Comparison of ENCODE assay signal across 2 cellular contexts in the genomic region with DNA sequence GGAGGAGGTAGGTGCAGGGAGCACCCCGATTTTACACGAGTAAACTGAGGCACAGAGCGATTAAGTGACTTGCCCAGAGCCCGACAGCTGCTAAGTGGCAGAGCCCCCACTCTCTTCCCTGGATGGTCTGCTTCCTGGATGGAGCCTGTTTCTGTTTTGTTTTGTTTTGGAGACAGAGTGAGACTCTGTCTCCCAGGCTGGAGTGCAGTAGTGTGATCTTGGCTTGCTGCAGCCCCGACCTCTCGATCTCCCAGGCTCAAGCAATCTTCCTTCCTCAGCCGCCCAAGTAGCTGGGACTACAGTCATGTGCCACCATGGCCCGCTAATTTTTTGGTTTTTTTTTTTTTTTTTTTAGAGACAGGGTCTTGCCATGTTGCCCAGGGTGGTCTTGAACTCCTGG.
A peak's percentile ranks its signal among the peaks of the same experiment; 100 is the strongest.
TF ChIP-seq lines count a peak whose summit lies in the region.

No MANE protein-coding gene starts in this region.

TF ChIP-seq in HEK293, 187 proteins besides CTCF, POLR2A, EP300 and RAD21:
- TF ChIP-seq, protein P1, sequence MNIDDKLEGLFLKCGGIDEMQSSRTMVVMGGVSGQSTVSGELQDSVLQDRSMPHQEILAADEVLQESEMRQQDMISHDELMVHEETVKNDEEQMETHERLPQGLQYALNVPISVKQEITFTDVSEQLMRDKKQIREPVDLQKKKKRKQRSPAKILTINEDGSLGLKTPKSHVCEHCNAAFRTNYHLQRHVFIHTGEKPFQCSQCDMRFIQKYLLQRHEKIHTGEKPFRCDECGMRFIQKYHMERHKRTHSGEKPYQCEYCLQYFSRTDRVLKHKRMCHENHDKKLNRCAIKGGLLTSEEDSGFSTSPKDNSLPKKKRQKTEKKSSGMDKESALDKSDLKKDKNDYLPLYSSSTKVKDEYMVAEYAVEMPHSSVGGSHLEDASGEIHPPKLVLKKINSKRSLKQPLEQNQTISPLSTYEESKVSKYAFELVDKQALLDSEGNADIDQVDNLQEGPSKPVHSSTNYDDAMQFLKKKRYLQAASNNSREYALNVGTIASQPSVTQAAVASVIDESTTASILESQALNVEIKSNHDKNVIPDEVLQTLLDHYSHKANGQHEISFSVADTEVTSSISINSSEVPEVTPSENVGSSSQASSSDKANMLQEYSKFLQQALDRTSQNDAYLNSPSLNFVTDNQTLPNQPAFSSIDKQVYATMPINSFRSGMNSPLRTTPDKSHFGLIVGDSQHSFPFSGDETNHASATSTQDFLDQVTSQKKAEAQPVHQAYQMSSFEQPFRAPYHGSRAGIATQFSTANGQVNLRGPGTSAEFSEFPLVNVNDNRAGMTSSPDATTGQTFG (tag by site-specific recombination; IDR thresholded peaks at IDR 0.05; ENCODE audit: borderline replicate concordance): no peak
- TF ChIP-seq ZNF169 (tag by site-specific recombination; IDR thresholded peaks at IDR 0.05) (no peak), ZNF560 (tag by site-specific recombination; IDR thresholded peaks at IDR 0.05; ENCODE audit: borderline replicate concordance) (no peak), MYNN (tag by site-specific recombination; IDR thresholded peaks at IDR 0.05; ENCODE audit: borderline replicate concordance) (no peak), ZFP41 (tag by site-specific recombination; IDR thresholded peaks at IDR 0.05; ENCODE audit: borderline replicate concordance) (no peak), WT1 (tag by site-specific recombination; IDR thresholded peaks at IDR 0.05) (no peak), ZNF510 (tag by site-specific recombination; IDR thresholded peaks at IDR 0.05; ENCODE audit: insufficient replicate concordance) (no peak), KLF8 (tag by site-specific recombination; IDR thresholded peaks at IDR 0.05) (no peak), ZBTB17 (tag by site-specific recombination; IDR thresholded peaks at IDR 0.05) (0 out of 2 replicates have a peak, but pooled peaks have one; percentile 27), ZNF521 (tag by site-specific recombination; IDR thresholded peaks at IDR 0.05) (no peak), ZNF792 (tag by site-specific recombination; IDR thresholded peaks at IDR 0.05) (no peak)
- TF ChIP-seq, protein P2, sequence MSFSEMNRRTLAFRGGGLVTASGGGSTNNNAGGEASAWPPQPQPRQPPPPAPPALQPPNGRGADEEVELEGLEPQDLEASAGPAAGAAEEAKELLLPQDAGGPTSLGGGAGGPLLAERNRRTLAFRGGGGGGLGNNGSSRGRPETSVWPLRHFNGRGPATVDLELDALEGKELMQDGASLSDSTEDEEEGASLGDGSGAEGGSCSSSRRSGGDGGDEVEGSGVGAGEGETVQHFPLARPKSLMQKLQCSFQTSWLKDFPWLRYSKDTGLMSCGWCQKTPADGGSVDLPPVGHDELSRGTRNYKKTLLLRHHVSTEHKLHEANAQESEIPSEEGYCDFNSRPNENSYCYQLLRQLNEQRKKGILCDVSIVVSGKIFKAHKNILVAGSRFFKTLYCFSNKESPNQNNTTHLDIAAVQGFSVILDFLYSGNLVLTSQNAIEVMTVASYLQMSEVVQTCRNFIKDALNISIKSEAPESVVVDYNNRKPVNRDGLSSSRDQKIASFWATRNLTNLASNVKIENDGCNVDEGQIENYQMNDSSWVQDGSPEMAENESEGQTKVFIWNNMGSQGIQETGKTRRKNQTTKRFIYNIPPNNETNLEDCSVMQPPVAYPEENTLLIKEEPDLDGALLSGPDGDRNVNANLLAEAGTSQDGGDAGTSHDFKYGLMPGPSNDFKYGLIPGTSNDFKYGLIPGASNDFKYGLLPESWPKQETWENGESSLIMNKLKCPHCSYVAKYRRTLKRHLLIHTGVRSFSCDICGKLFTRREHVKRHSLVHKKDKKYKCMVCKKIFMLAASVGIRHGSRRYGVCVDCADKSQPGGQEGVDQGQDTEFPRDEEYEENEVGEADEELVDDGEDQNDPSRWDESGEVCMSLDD (tag by site-specific recombination; IDR thresholded peaks at IDR 0.05): no peak
- TF ChIP-seq, protein P3, sequence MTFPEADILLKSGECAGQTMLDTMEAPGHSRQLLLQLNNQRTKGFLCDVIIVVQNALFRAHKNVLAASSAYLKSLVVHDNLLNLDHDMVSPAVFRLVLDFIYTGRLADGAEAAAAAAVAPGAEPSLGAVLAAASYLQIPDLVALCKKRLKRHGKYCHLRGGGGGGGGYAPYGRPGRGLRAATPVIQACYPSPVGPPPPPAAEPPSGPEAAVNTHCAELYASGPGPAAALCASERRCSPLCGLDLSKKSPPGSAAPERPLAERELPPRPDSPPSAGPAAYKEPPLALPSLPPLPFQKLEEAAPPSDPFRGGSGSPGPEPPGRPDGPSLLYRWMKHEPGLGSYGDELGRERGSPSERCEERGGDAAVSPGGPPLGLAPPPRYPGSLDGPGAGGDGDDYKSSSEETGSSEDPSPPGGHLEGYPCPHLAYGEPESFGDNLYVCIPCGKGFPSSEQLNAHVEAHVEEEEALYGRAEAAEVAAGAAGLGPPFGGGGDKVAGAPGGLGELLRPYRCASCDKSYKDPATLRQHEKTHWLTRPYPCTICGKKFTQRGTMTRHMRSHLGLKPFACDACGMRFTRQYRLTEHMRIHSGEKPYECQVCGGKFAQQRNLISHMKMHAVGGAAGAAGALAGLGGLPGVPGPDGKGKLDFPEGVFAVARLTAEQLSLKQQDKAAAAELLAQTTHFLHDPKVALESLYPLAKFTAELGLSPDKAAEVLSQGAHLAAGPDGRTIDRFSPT (tag by site-specific recombination; IDR thresholded peaks at IDR 0.05): no peak
- TF ChIP-seq, protein P4, sequence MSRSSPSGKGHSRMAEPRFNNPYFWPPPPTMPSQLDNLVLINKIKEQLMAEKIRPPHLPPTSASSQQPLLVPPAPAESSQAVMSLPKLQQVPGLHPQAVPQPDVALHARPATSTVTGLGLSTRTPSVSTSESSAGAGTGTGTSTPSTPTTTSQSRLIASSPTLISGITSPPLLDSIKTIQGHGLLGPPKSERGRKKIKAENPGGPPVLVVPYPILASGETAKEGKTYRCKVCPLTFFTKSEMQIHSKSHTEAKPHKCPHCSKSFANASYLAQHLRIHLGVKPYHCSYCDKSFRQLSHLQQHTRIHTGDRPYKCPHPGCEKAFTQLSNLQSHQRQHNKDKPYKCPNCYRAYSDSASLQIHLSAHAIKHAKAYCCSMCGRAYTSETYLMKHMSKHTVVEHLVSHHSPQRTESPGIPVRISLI (tag by site-specific recombination; IDR thresholded peaks at IDR 0.05): 0 out of 2 replicates have a peak, but pooled peaks have one; percentile 54

TF ChIP-seq in SK-N-SH treated with all-trans-retinoic acid at 6 μM for 48 hours, 23 proteins besides CTCF, POLR2A, EP300 and RAD21 (continued from another document):
- TF ChIP-seq, protein P5, sequence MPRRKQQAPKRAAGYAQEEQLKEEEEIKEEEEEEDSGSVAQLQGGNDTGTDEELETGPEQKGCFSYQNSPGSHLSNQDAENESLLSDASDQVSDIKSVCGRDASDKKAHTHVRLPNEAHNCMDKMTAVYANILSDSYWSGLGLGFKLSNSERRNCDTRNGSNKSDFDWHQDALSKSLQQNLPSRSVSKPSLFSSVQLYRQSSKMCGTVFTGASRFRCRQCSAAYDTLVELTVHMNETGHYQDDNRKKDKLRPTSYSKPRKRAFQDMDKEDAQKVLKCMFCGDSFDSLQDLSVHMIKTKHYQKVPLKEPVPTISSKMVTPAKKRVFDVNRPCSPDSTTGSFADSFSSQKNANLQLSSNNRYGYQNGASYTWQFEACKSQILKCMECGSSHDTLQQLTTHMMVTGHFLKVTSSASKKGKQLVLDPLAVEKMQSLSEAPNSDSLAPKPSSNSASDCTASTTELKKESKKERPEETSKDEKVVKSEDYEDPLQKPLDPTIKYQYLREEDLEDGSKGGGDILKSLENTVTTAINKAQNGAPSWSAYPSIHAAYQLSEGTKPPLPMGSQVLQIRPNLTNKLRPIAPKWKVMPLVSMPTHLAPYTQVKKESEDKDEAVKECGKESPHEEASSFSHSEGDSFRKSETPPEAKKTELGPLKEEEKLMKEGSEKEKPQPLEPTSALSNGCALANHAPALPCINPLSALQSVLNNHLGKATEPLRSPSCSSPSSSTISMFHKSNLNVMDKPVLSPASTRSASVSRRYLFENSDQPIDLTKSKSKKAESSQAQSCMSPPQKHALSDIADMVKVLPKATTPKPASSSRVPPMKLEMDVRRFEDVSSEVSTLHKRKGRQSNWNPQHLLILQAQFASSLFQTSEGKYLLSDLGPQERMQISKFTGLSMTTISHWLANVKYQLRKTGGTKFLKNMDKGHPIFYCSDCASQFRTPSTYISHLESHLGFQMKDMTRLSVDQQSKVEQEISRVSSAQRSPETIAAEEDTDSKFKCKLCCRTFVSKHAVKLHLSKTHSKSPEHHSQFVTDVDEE (CRISPR knock-in tag; IDR thresholded peaks at IDR 0.05): no peak
- no peak for TF ChIP-seq ARNTL (CRISPR knock-in tag; IDR thresholded peaks at IDR 0.05; ENCODE audit: borderline replicate concordance, low read depth)
- no peak for TF ChIP-seq BACH2 (CRISPR knock-in tag; IDR thresholded peaks at IDR 0.05; ENCODE audit: borderline replicate concordance)
- TF ChIP-seq GLIS3 (CRISPR knock-in tag; IDR thresholded peaks at IDR 0.05): no peak
- no peak for TF ChIP-seq TOX (CRISPR knock-in tag; IDR thresholded peaks at IDR 0.05; ENCODE audit: borderline replicate concordance)
- no peak for TF ChIP-seq ZFP30 (CRISPR knock-in tag; IDR thresholded peaks at IDR 0.05)
- TF ChIP-seq OSR1 (CRISPR knock-in tag; IDR thresholded peaks at IDR 0.05): no peak
- TF ChIP-seq ZFP3 (CRISPR knock-in tag; IDR thresholded peaks at IDR 0.05): no peak
- no peak for TF ChIP-seq RARB (CRISPR knock-in tag; IDR thresholded peaks at IDR 0.05)
- TF ChIP-seq TCF4 (CRISPR knock-in tag; IDR thresholded peaks at IDR 0.05; ENCODE audit: borderline replicate concordance): no peak
